In the genomic region with DNA sequence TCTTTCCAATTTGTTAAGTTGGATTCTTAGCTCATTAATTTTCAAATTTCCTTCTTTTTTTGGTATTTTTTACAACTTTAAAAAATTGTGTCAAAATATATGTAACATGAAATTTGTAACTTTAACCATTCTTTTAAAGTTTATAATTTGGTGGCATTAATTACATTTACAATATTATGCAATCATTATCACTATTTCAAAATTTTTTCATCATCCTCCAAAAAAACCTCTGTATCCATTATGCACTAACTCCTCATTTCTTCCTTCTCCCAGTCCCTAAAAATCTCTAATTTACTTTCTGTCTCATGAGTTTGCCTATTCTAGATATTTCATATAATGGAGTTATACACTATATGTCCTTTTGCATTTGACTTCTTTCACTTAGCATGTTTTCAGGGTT, we compare ENCODE assay signal across 9 cellular contexts. TPM values are rescaled to one million over a fixed set of nuclear protein-coding genes. Genes with fewer than 3 reads are reported as not detected.
"Had no signal": no experiment of that assay in that cellular context is flagged by ENCODE, and none has a peak within 500 bp of the region (broad histone marks: within the 10 kb centered on the region; RNA-seq: fewer than 3 reads in every experiment).

No MANE protein-coding gene starts in this region.

- FAIRE-seq: HTR-8/SVneo had no signal

- H3K9me3 ChIP-seq: HAP-1 had no signal

- DNase-seq: GM23248, GOT3, H7, HFFc6, IMR-90, KBM-7 had no signal

- H3K36me3 ChIP-seq: HAP-1 had no signal

- H3K4me3 ChIP-seq: GM23248, HAP-1 had no signal

- ATAC-seq: HCT116 had no signal

- H3K27ac ChIP-seq: GM23248 had no signal

RNA-seq across cellular contexts. Expression of gene FAM47E, which starts 4.7 kb away (rescaled TPM):
- total RNA-seq: GM23248, IMR-90 had no signal
- polyA plus RNA-seq: GM23248 had no signal
